In the genomic region with DNA sequence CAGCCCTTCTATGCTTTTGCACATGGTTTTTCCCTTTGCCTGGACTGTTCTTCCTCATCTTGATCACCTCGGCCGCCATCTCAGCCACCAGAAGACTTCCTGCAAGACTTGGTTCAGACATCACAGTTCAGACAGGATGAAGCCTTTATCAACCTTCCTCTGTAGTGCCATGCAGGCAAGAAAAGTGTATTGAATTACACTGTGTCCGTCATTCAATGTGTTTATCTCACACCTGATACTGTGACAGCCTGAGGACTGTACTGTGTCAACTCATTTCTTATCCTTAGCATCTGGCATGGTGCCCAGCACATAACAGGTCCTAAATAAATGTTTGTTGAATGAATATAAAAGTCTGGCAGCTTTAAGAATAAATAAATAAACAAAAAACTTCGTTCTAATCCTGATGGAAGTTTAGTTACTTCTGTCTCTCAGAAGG, we compare ENCODE assay signal across 1 cellular context.
TF ChIP-seq lines count a peak whose summit lies in the region.

No MANE protein-coding gene starts in this region.

TF ChIP-seq in K562, 482 proteins besides CTCF, POLR2A, EP300 and RAD21 (continued from another document and continues in another):
- TF ChIP-seq, protein P1, sequence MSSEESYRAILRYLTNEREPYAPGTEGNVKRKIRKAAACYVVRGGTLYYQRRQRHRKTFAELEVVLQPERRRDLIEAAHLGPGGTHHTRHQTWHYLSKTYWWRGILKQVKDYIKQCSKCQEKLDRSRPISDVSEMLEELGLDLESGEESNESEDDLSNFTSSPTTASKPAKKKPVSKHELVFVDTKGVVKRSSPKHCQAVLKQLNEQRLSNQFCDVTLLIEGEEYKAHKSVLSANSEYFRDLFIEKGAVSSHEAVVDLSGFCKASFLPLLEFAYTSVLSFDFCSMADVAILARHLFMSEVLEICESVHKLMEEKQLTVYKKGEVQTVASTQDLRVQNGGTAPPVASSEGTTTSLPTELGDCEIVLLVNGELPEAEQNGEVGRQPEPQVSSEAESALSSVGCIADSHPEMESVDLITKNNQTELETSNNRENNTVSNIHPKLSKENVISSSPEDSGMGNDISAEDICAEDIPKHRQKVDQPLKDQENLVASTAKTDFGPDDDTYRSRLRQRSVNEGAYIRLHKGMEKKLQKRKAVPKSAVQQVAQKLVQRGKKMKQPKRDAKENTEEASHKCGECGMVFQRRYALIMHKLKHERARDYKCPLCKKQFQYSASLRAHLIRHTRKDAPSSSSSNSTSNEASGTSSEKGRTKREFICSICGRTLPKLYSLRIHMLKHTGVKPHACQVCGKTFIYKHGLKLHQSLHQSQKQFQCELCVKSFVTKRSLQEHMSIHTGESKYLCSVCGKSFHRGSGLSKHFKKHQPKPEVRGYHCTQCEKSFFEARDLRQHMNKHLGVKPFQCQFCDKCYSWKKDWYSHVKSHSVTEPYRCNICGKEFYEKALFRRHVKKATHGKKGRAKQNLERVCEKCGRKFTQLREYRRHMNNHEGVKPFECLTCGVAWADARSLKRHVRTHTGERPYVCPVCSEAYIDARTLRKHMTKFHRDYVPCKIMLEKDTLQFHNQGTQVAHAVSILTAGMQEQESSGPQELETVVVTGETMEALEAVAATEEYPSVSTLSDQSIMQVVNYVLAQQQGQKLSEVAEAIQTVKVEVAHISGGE (CRISPR knock-in tag; IDR thresholded peaks at IDR 0.05): no peak
- TF ChIP-seq HEY1 (CRISPR knock-in tag; IDR thresholded peaks at IDR 0.05; ENCODE audit: borderline replicate concordance) (no peak), ZNF644 (tag; IDR thresholded peaks at IDR 0.05; ENCODE audit: low read depth) (no peak), ADNP (tag; IDR thresholded peaks at IDR 0.05) (0 out of 2 replicates have a peak, but pooled peaks have one; percentile 43), YY1 (IDR thresholded peaks at IDR 0.05; ENCODE audit: borderline replicate concordance in 1 of 3, control insufficient read depth in 1 of 3, extremely low read depth in 1 of 3, insufficient read depth in 3 of 3, insufficient read length in 1 of 3, insufficient replicate concordance in 2 of 3, low read depth in 1 of 3, low read length in 2 of 3) (peak in 1 of 3 experiments; percentile 77), ZNF253 (CRISPR knock-in tag; conservative IDR thresholded peaks at IDR 0.05) (no peak), ZFP30 (CRISPR knock-in tag; IDR thresholded peaks at IDR 0.05; ENCODE audit: borderline replicate concordance) (no peak), MCM7 (IDR thresholded peaks at IDR 0.05) (no peak), HOMEZ (CRISPR knock-in tag; IDR thresholded peaks at IDR 0.05) (no peak), CHCHD3 (CRISPR knock-in tag; IDR thresholded peaks at IDR 0.05) (no peak), ZFP1 (CRISPR knock-in tag; IDR thresholded peaks at IDR 0.05) (no peak), NR1H2 (CRISPR knock-in tag; IDR thresholded peaks at IDR 0.05) (no peak), ZNF764 (CRISPR knock-in tag; IDR thresholded peaks at IDR 0.05; ENCODE audit: low read depth) (no peak), ZBTB9 (CRISPR knock-in tag; IDR thresholded peaks at IDR 0.05) (no peak), PPARD (CRISPR knock-in tag; IDR thresholded peaks at IDR 0.05) (no peak), TAF7 (tag; IDR thresholded peaks at IDR 0.05) (no peak), SREBF1 (IDR thresholded peaks at IDR 0.05; ENCODE audit: borderline replicate concordance, low read depth, low read length) (no peak), TSC22D4 (tag; IDR thresholded peaks at IDR 0.05) (no peak), ZNF77 (CRISPR knock-in tag; IDR thresholded peaks at IDR 0.05) (no peak), ZBTB7A (IDR thresholded peaks at IDR 0.05; ENCODE audit: borderline replicate concordance, control insufficient read depth, low read depth, low read length) (no peak), BRCA1 (IDR thresholded peaks at IDR 0.05) (no peak), BRCA1 (CRISPR knock-in tag; IDR thresholded peaks at IDR 0.05) (no peak), STAT5A (IDR thresholded peaks at IDR 0.05; ENCODE audit: borderline replicate concordance, low read length) (peak; percentile 72), POLR2AphosphoS2 (IDR thresholded peaks at IDR 0.05; ENCODE audit: low read length) (no peak), TCF15 (CRISPR knock-in tag; IDR thresholded peaks at IDR 0.05) (no peak), DIDO1 (tag; IDR thresholded peaks at IDR 0.05; ENCODE audit: low read depth) (no peak), MCM2 (IDR thresholded peaks at IDR 0.05; ENCODE audit: low read depth) (no peak), NR2C1 (IDR thresholded peaks at IDR 0.05) (no peak), NR2C1 (tag; IDR thresholded peaks at IDR 0.05) (no peak), KLF13 (tag; IDR thresholded peaks at IDR 0.05; ENCODE audit: borderline replicate concordance, low read depth) (no peak), ZNF324 (CRISPR knock-in tag; IDR thresholded peaks at IDR 0.05) (no peak), HMGN3 (IDR thresholded peaks at IDR 0.05; ENCODE audit: borderline replicate concordance, extremely low read depth, insufficient read length, low read depth, low read length) (no peak), GATA2 (CRISPR knock-in tag; IDR thresholded peaks at IDR 0.05) (peak; percentile 79), ZNF134 (CRISPR knock-in tag; conservative IDR thresholded peaks at IDR 0.05) (0 out of 2 replicates have a peak, but pooled peaks have one; percentile 32), ETS2 (tag; IDR thresholded peaks at IDR 0.05; ENCODE audit: borderline replicate concordance, poor library complexity, severe bottlenecking) (no peak), SP1 (CRISPR knock-in tag; IDR thresholded peaks at IDR 0.05) (no peak), SIRT6 (IDR thresholded peaks at IDR 0.05; ENCODE audit: low read depth, low read length) (no peak), CHAMP1 (IDR thresholded peaks at IDR 0.05) (peak; percentile 75), ZEB2 (IDR thresholded peaks at IDR 0.05) (0 out of 2 replicates have a peak, but pooled peaks have one; percentile 60), ARID1B (IDR thresholded peaks at IDR 0.05) (peak; percentile 87)
- TF ChIP-seq, protein P2, sequence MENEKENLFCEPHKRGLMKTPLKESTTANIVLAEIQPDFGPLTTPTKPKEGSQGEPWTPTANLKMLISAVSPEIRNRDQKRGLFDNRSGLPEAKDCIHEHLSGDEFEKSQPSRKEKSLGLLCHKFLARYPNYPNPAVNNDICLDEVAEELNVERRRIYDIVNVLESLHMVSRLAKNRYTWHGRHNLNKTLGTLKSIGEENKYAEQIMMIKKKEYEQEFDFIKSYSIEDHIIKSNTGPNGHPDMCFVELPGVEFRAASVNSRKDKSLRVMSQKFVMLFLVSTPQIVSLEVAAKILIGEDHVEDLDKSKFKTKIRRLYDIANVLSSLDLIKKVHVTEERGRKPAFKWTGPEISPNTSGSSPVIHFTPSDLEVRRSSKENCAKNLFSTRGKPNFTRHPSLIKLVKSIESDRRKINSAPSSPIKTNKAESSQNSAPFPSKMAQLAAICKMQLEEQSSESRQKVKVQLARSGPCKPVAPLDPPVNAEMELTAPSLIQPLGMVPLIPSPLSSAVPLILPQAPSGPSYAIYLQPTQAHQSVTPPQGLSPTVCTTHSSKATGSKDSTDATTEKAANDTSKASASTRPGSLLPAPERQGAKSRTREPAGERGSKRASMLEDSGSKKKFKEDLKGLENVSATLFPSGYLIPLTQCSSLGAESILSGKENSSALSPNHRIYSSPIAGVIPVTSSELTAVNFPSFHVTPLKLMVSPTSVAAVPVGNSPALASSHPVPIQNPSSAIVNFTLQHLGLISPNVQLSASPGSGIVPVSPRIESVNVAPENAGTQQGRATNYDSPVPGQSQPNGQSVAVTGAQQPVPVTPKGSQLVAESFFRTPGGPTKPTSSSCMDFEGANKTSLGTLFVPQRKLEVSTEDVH (IDR thresholded peaks at IDR 0.05; ENCODE audit: low read depth, partially characterized antibody): no peak
- TF ChIP-seq, protein P3, sequence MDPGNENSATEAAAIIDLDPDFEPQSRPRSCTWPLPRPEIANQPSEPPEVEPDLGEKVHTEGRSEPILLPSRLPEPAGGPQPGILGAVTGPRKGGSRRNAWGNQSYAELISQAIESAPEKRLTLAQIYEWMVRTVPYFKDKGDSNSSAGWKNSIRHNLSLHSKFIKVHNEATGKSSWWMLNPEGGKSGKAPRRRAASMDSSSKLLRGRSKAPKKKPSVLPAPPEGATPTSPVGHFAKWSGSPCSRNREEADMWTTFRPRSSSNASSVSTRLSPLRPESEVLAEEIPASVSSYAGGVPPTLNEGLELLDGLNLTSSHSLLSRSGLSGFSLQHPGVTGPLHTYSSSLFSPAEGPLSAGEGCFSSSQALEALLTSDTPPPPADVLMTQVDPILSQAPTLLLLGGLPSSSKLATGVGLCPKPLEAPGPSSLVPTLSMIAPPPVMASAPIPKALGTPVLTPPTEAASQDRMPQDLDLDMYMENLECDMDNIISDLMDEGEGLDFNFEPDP (CRISPR knock-in tag; IDR thresholded peaks at IDR 0.05): no peak
- TF ChIP-seq, protein P4, sequence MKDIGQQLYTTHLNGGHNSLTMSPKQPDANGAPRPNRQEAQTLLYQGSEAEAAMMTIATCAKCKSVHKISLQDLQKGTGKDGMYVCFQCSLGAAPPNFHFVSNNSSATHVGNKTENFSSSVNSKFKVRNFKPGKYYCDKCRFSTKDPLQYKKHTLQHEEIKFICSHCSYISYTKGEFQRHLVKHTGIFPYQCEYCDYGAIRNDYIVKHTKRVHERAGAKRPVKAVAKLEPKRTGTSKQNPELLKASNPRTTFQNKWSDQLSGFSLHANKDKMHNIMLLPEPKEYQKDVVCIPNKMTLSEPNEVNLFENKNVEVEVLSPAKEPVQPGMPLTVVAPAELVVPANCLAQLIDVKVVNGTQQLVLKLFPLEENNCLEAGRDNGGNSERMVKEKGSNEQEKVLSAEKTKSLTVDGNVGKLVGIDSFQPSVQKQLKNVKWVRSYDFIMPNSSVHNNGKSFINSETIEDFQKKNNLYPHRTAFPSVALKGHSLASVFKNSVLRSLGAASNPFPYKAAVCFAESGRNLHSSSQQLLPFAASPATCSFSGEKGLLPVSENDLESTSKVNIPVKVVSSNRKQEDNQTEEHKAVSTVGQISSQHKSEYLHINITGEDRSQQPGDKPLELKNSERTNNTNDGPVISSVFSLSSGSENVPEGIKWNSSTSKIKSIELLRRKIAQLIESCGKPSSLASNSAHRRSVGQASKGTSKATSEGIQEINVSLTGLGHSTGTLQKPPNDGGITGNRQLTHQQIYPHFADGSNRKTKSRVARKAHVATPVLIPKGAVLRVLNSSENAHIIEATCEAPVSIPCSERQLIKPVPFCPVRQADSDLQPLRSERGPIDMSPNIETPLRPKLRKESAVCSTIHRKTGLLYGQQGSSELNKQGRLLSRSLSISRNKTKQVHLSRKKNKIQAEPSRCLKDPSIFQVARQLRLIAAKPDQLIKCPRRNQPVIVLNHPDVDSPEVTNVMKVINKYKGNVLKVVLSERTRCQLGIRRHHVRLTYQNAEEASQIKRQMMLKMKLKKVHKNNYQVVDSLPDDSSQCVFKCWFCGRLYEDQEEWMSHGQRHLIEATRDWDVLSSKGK (CRISPR knock-in tag; IDR thresholded peaks at IDR 0.05): no peak
- TF ChIP-seq, protein P5, sequence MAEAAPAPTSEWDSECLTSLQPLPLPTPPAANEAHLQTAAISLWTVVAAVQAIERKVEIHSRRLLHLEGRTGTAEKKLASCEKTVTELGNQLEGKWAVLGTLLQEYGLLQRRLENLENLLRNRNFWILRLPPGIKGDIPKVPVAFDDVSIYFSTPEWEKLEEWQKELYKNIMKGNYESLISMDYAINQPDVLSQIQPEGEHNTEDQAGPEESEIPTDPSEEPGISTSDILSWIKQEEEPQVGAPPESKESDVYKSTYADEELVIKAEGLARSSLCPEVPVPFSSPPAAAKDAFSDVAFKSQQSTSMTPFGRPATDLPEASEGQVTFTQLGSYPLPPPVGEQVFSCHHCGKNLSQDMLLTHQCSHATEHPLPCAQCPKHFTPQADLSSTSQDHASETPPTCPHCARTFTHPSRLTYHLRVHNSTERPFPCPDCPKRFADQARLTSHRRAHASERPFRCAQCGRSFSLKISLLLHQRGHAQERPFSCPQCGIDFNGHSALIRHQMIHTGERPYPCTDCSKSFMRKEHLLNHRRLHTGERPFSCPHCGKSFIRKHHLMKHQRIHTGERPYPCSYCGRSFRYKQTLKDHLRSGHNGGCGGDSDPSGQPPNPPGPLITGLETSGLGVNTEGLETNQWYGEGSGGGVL (CRISPR knock-in tag; IDR thresholded peaks at IDR 0.05): no peak
